Comparison of ENCODE assay signal across 9 cellular contexts in the genomic region with DNA sequence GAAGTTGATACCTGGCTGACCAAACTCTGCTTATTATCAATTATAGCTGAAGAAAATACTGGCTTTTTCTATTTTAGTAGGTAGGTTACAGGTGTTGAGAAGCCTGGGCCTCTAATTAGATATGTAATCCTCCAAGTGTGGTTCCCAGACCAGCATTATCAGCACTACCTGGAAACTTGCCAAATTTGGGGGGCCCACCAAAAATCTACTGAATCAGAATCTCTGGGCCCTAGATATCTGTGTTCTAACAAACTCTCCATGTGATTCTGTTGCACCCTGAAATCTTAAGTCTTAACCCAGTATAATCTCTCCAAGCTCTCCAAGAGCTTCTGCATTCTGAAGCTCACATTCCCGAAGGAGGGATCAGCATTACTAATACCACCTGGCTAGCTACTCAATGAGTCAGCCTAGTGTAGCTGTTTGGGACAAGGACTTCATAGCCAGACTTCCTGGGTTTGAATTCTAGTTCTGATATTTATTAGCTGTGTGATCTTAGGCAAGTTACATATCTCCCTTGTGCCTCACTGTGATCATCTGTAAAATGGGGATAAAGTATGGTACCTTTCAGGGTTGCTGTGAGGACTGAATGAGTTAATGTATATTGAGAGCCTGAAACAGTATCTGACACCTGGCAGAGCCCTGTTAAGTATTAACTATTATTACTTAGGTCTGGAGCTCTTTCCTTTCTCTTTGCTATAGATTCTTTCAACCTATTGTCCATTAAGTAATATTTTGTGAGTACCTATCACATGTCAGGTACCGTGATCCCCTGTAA. TPM values are rescaled to one million over a fixed set of nuclear protein-coding genes. Genes with fewer than 3 reads are reported as not detected.
DNase-seq lines count a peak whose midpoint lies in the region; ATAC-seq and TF ChIP-seq lines count a peak whose summit lies in the region.
"Had no signal": no experiment of that assay in that cellular context is flagged by ENCODE, and none has a peak within 500 bp of the region (broad histone marks: within the 10 kb centered on the region; RNA-seq: fewer than 3 reads in every experiment).

No MANE protein-coding gene starts in this region.

- H3K27me3 ChIP-seq in left lung (no peaks in the 10 kb centered on the region), aorta (ENCODE audit: control insufficient read depth in 1 of 2, insufficient read depth in 2 of 2, low read length in 1 of 2) (peaks cover 0 to 1% of the 10 kb centered on the region in 2 donors)

- H3K4me3 ChIP-seq in left lung: no peak overlapping the region
- no peak overlapping the region for H3K4me3 ChIP-seq in aorta (ENCODE audit: low read length in 2 of 2)

- H3K36me3 ChIP-seq in left lung: no peaks in the 10 kb centered on the region
- H3K36me3 ChIP-seq in aorta (ENCODE audit: control insufficient read depth in 1 of 2, insufficient read depth in 2 of 2, low read length in 1 of 2): no peaks in the 10 kb centered on the region

- ATAC-seq in HG02938 (IDR thresholded peaks at IDR 0.05; ENCODE audit: unreplicated experiment) (peak; percentile 29), activated B cell treated with CpG ODN at 0.5 μM for 24 hours (ENCODE audit: low read depth) (no peak), left lung (peak; percentile 66), aorta (ENCODE audit: low FRiP score) (no peak)

- H3K4me1 ChIP-seq in left lung (peaks cover 0 to 31% of the 10 kb centered on the region in 2 donors), aorta (ENCODE audit: control insufficient read depth in 1 of 2, insufficient read depth in 2 of 2, low read length in 2 of 2) (no peaks in the 10 kb centered on the region)

- DNase-seq in GM04504 (ENCODE audit: low read depth): peak; percentile 17
- no peak for DNase-seq in activated B cell treated with CpG ODN at 0.5 μM for 24 hours
- no peak for DNase-seq in left lung
- DNase-seq in osteocyte (ENCODE audit: extremely low spot score, unreplicated experiment): no peak
- no peak for DNase-seq in hepatic stellate cell (ENCODE audit: low spot score)
- no peak for DNase-seq in dedifferentiated amniotic fluid mesenchymal stem cell (ENCODE audit: extremely low spot score)
- no peak for DNase-seq in aorta
- DNase-seq: stimulated activated CD4-positive, alpha-beta T cell treated with anti-CD3 and anti-CD28 coated beads, Interleukin-2, amount 100 ng/mL, for 48 hours had no signal

- peaks cover 74% of the 10 kb centered on the region for H3K36me3 Mint-ChIP-seq in activated B cell treated with CpG ODN at 0.5 μM for 24 hours (ENCODE audit: low read depth)
- H3K36me3 Mint-ChIP-seq in osteocyte (ENCODE audit: unreplicated experiment): no peaks in the 10 kb centered on the region

- CTCF ChIA-PET in activated B cell treated with CpG ODN at 0.5 μM for 24 hours (lab: Charles Lee): interaction anchor here (0.6 to 1.3 kb wide), 2 partner anchors 8 to 13 kb away, joined by 3 read pairs; no protein-coding TSS in a partner anchor

- 83 to 84% methylated on average over 2 of the region's 2 CpGs for WGBS in aorta, 2 donors

- H3K4me1 Mint-ChIP-seq in activated B cell treated with CpG ODN at 0.5 μM for 24 hours (peaks cover 74% of the 10 kb centered on the region), osteocyte (ENCODE audit: unreplicated experiment) (no peaks in the 10 kb centered on the region)

- H3K9me3 ChIP-seq in left lung (no peaks in the 10 kb centered on the region), aorta (ENCODE audit: control insufficient read depth, low read length) (no peaks in the 10 kb centered on the region)

- H3K4me3 Mint-ChIP-seq in activated B cell treated with CpG ODN at 0.5 μM for 24 hours (no peak overlapping the region), osteocyte (ENCODE audit: unreplicated experiment) (no peak overlapping the region)

- peak overlapping the region; percentile 76 for H3K27ac Mint-ChIP-seq in activated B cell treated with CpG ODN at 0.5 μM for 24 hours
- no peak overlapping the region for H3K27ac Mint-ChIP-seq in osteocyte (ENCODE audit: unreplicated experiment)

- H3K27ac ChIP-seq in left lung (peak overlapping the region in 1 of 2 donors; percentile 61), aorta (ENCODE audit: low read depth in 1 of 2, low read length in 2 of 2) (no peak overlapping the region)

- H3K9me3 Mint-ChIP-seq in activated B cell treated with CpG ODN at 0.5 μM for 24 hours (no peaks in the 10 kb centered on the region), osteocyte (ENCODE audit: unreplicated experiment) (no peaks in the 10 kb centered on the region)

- POLR2A ChIA-PET in activated B cell treated with CpG ODN at 0.5 μM for 24 hours (lab: Charles Lee): interaction anchor here (0.9 to 2.7 kb wide), 2 partner anchors 12 to 13 kb away, joined by 3 to 23 read pairs; a partner anchor contains a TSS

- TF ChIP-seq CTCF in activated B cell treated with CpG ODN at 0.5 μM for 24 hours (IDR thresholded peaks at IDR 0.05): no peak
- TF ChIP-seq CTCF in left lung (IDR thresholded peaks at IDR 0.05): no peak
- no peak for TF ChIP-seq CTCF in osteocyte (IDR thresholded peaks at IDR 0.05)

- intact Hi-C loops in activated B cell treated with CpG ODN at 0.5 μM for 24 hours (cut with micrococcal nuclease) (loop anchor here (1.0 kb wide), 1 partner anchor 13 kb away; no protein-coding TSS in a partner anchor), left lung (cut with DNase I) (no loop called here), aorta (cut with DNase I) (no loop called here)

- H3K27me3 Mint-ChIP-seq in activated B cell treated with CpG ODN at 0.5 μM for 24 hours (no peaks in the 10 kb centered on the region), osteocyte (ENCODE audit: unreplicated experiment) (peaks cover 16% of the 10 kb centered on the region)

RNA-seq across cellular contexts. Expression of a gene that starts 12.5 kb away (rescaled TPM):
- total RNA-seq in activated B cell treated with CpG ODN at 0.5 μM for 24 hours (99.5 and 107 TPM in 2 replicates), left lung (1 to 10 TPM; 7.6 to 10.0 TPM), osteocyte (0.63 and 0.86 TPM in 2 replicates), aorta (10 to 100 TPM in 1 of 2 donors, 1 to 10 TPM in 1; 7.8 to 11.0 TPM)
- 1 to 10 TPM; 3.6 to 9.0 TPM for polyA plus RNA-seq in aorta

Comparison
In these comparisons a context has a peak if more than half of its experiments do, and no peak if none do; other contexts are left out.
1. ATAC-seq: peak in HG02938 (single experiment) and left lung (single experiment); none in activated B cell treated with CpG ODN at 0.5 μM for 24 hours (single experiment) and aorta (single experiment).